In genomic region chr2:226873051-226873620, GRCh38 we compare ENCODE assay signal across 1 cellular context.
TF ChIP-seq lines count a peak whose summit lies in the region.

No MANE protein-coding gene starts in this region.

TF ChIP-seq in HepG2, 621 proteins besides CTCF, POLR2A, EP300 and RAD21 (continued from another document):
- TF ChIP-seq ZNF318 (CRISPR knock-in tag; IDR thresholded peaks at IDR 0.05) (no peak), MTERF4 (CRISPR knock-in tag; IDR thresholded peaks at IDR 0.05) (no peak), ZNF652 (CRISPR knock-in tag; IDR thresholded peaks at IDR 0.05; ENCODE audit: borderline replicate concordance, low read depth) (no peak)
